In genomic region chr11:30165652-30166051, GRCh38 we compare ENCODE assay signal across 17 cellular contexts.
A peak's percentile ranks its signal among the peaks of the same experiment; 100 is the strongest.
DNase-seq lines count a peak whose midpoint lies in the region; ATAC-seq, FAIRE-seq and TF ChIP-seq lines count a peak whose summit lies in the region.
"Had no signal": no experiment of that assay in that cellular context is flagged by ENCODE, and none has a peak within 500 bp of the region (broad histone marks: within the 10 kb centered on the region; RNA-seq: fewer than 3 reads in every experiment).

No MANE protein-coding gene starts in this region.

- RAD21 ChIA-PET in GM12878 (lab: Charles Lee; ENCODE audit: unreplicated experiment): no interaction called here

- no TSS peak for BruUV-seq in GM12878 (replicated peaks; lab: Mats Ljungman, UMichigan)

- DNase-seq in GM12878 (ENCODE audit: low read depth, low spot score) (no peak), pancreas (no peak), GM10266 (ENCODE audit: extremely low spot score) (no peak), NCI-H748 (lab: John Stamatoyannopoulos, UW; ENCODE audit: unreplicated experiment) (no peak), GM19239 (ENCODE audit: insufficient read length, low spot score) (no peak)
- DNase-seq: 8988T; ACHN; BE2C; C1 segment of cervical spinal cord; CD4-positive, alpha-beta memory T cell; CD4-positive, CD25-positive, alpha-beta regulatory T cell; CD8-positive, alpha-beta memory T cell; COR-L47; DMS79 treated with DMSO at 0.1 percent for 48 hours; GF-D8 had no signal

- no peak for TF ChIP-seq RAD21 in GM12878 (IDR thresholded peaks at IDR 0.05; ENCODE audit: insufficient read depth, low read depth, low read length)

- no peak for TF ChIP-seq EP300 in GM12878 (IDR thresholded peaks at IDR 0.05; ENCODE audit: borderline replicate concordance in 1 of 2, control insufficient read depth in 1 of 2, low read depth in 2 of 2, low read length in 2 of 2)

- H3K4me1 ChIP-seq in GM12878 (ENCODE audit: control insufficient read depth, insufficient read depth, low read length): no peaks in the 10 kb centered on the region
- peaks cover 0 to 2% (median under 1%) of the 10 kb centered on the region in 3 donors for H3K4me1 ChIP-seq in pancreas
- H3K4me1 ChIP-seq: BE2C, BLaER1 had no signal

- CTCF ChIA-PET in GM12878 (lab: Yijun Ruan, JAX): interaction anchor here (1.0 to 1.1 kb wide), 4 partner anchors 15 to 38 kb away, joined by 3 to 10 read pairs (median 4); no protein-coding TSS in a partner anchor

- ATAC-seq in GM12878: no peak
- ATAC-seq in pancreas: peak; percentile 40 to 91 (median 70)

- H4K20me1 ChIP-seq in GM12878 (ENCODE audit: control insufficient read depth, insufficient read depth): no peaks in the 10 kb centered on the region
- H4K20me1 ChIP-seq: BLaER1 had no signal

- POLR2A ChIA-PET in GM12878 (lab: Charles Lee): no interaction called here

- H3K27ac ChIP-seq in GM12878 (ENCODE audit: control insufficient read depth, insufficient read depth) (no peak overlapping the region), pancreas (no peak overlapping the region)
- H3K27ac ChIP-seq: BLaER1 had no signal

- H3K4me3 ChIP-seq in GM12878 (no peak overlapping the region), pancreas (no peak overlapping the region)
- H3K4me3 ChIP-seq: BLaER1 had no signal

- H3K36me3 ChIP-seq in GM12878 (ENCODE audit: control insufficient read depth in 2 of 2, insufficient read depth in 2 of 2, low read length in 1 of 2): no peaks in the 10 kb centered on the region
- no peaks in the 10 kb centered on the region for H3K36me3 ChIP-seq in pancreas
- H3K36me3 ChIP-seq: BE2C, BLaER1 had no signal

- intact Hi-C loops in GM12878 (cut with micrococcal nuclease; ENCODE audit: unreplicated experiment) (no loop called here), pancreas (cut with DNase I) (no loop called here)

- H3K4me2 ChIP-seq in GM12878 (ENCODE audit: control insufficient read depth, insufficient read depth): no peak overlapping the region
- H3K4me2 ChIP-seq: BLaER1 had no signal

- TF ChIP-seq CTCF in GM12878 (IDR thresholded peaks at IDR 0.05 in 2 of 3, conservative IDR thresholded peaks at IDR 0.05 in 1 of 3; ENCODE audit: control insufficient read depth in 2 of 3, extremely low read depth in 1 of 3, insufficient read depth in 1 of 3, low read depth in 3 of 3, low read length in 3 of 3): no peak
- no peak for TF ChIP-seq CTCF in pancreas (IDR thresholded peaks at IDR 0.05)
- no peak for TF ChIP-seq CTCF in GM10266 (IDR thresholded peaks at IDR 0.05; ENCODE audit: control insufficient read depth, insufficient read depth, low read depth, missing control alignments)

- H3K9ac ChIP-seq in GM12878 (ENCODE audit: control insufficient read depth, insufficient read depth, low read length): no peak overlapping the region
- H3K9ac ChIP-seq: BLaER1 had no signal

- H2AFZ ChIP-seq in GM12878 (ENCODE audit: control insufficient read depth, low read depth, low read length): no peak overlapping the region

- 50% methylated on average over 3 of the region's 3 CpGs for WGBS in GM12878 (ENCODE audit: insufficient coverage, insufficient replicate concordance, low lambda C conversion rate, missing lambda C conversion rate)
- WGBS in pancreas, 2 donors: 56 to 59% methylated on average over 3 of the region's 3 CpGs

- no peaks in the 10 kb centered on the region for H3K9me3 ChIP-seq in GM12878 (replicated peaks; ENCODE audit: control insufficient read depth, insufficient read depth, low read length)
- no peaks in the 10 kb centered on the region for H3K9me3 ChIP-seq in pancreas
- H3K9me3 ChIP-seq: BE2C, BLaER1 had no signal

- no peaks in the 10 kb centered on the region; a peak in 1 of 4 replicates for H3K27me3 ChIP-seq in GM12878 (replicated peaks in 1 of 2; ENCODE audit: control insufficient read depth in 2 of 2, insufficient read depth in 2 of 2, low read length in 1 of 2)
- H3K27me3 ChIP-seq in pancreas: no peaks in the 10 kb centered on the region
- H3K27me3 ChIP-seq: BE2C, BLaER1 had no signal

- TF ChIP-seq POLR2A in GM12878 (IDR thresholded peaks at IDR 0.05; ENCODE audit: low read depth, low read length): no peak

- in situ Hi-C loops in GM12878 (cut with MboI): no loop called here

- SMC1A ChIA-PET in GM12878 (lab: Charles Lee; ENCODE audit: uncharacterized antibody, unreplicated experiment): interaction anchor here (1.3 kb wide), 1 partner anchor 37 kb away, joined by 5 read pairs; no protein-coding TSS in a partner anchor

- H3K79me2 ChIP-seq in GM12878 (ENCODE audit: control insufficient read depth, insufficient read depth, low read length): no peaks in the 10 kb centered on the region

- FAIRE-seq in GM12878 (lab: Jason Lieb, UNC) (no peak), pancreas (lab: Jason Lieb, UNC) (no peak), GM19239 (lab: Jason Lieb, UNC) (no peak)
- FAIRE-seq: GM12891 had no signal

TF ChIP-seq in GM12878, 131 proteins besides CTCF, POLR2A, EP300 and RAD21:
- no peak for TF ChIP-seq IRF3 (IDR thresholded peaks at IDR 0.05)
- TF ChIP-seq BCL3 (IDR thresholded peaks at IDR 0.05; ENCODE audit: borderline replicate concordance, insufficient read depth, low read depth, low read length, poor library complexity, severe bottlenecking): peak; percentile 57
